Comparison of ENCODE assay signal across 20 cellular contexts in genomic region chr6:6821639-6822261, GRCh38.
DNase-seq lines count a peak whose midpoint lies in the region; ATAC-seq, FAIRE-seq and TF ChIP-seq lines count a peak whose summit lies in the region.
"Had no signal": no experiment of that assay in that cellular context is flagged by ENCODE, and none has a peak within 500 bp of the region (broad histone marks: within the 10 kb centered on the region; RNA-seq: fewer than 3 reads in every experiment).

No MANE protein-coding gene starts in this region.

- H3K27ac Mint-ChIP-seq in immature natural killer cell: no peak overlapping the region

- H3K4me2 ChIP-seq in HepG2 (ENCODE audit: low read depth, low read length): no peak overlapping the region
- H3K4me2 ChIP-seq in K562 (ENCODE audit: insufficient read depth, low read length): no peak overlapping the region

- H3K79me2 ChIP-seq in HepG2 (ENCODE audit: insufficient read depth, low read length) (no peaks in the 10 kb centered on the region), K562 (ENCODE audit: control insufficient read depth, insufficient read depth, low read length) (no peaks in the 10 kb centered on the region)

- TF ChIP-seq EP300 in HepG2 (IDR thresholded peaks at IDR 0.05; ENCODE audit: low read depth in 2 of 2, low read length in 2 of 2): no peak
- TF ChIP-seq EP300 in HepG2 (CRISPR knock-in tag; IDR thresholded peaks at IDR 0.05; ENCODE audit: borderline replicate concordance): no peak
- no peak for TF ChIP-seq EP300 in K562 (IDR thresholded peaks at IDR 0.05; ENCODE audit: low read length)

- TF ChIP-seq CTCF in HepG2 (CRISPR knock-in tag; IDR thresholded peaks at IDR 0.05) (no peak), right lobe of liver (IDR thresholded peaks at IDR 0.05) (no peak), K562 (IDR thresholded peaks at IDR 0.05 in 2 of 3, conservative IDR thresholded peaks at IDR 0.05 in 1 of 3; ENCODE audit: insufficient read depth in 2 of 3, low read depth in 1 of 3, low read length in 3 of 3) (no peak)

- DNase-seq in HepG2 (ENCODE audit: low spot score): no peak
- no peak for DNase-seq in right lobe of liver
- DNase-seq in K562 (ENCODE audit: extremely low read depth in 1 of 4, low spot score in 3 of 4): no peak
- DNase-seq in immature natural killer cell: peak in 2 of 3 donors; percentile 24 to 33
- no peak for DNase-seq in SK-N-DZ (ENCODE audit: low spot score)
- DNase-seq in MG63: no peak
- DNase-seq in NCI-H1694 treated with DMSO at 0.1 percent for 48 hours (lab: John Stamatoyannopoulos, UW): no peak
- DNase-seq in NCI-H1436 treated with DMSO at 0.1 percent for 48 hours (lab: John Stamatoyannopoulos, UW): no peak
- DNase-seq: 8988T, DMS 273 treated with DMSO at 0.1 percent for 48 hours, DND-41, MV-4-11, NCI-H1930, NCI-H226, NCI-H524, NCI-H82, OCI-M1, SJCRH30 had no signal

- in situ Hi-C loops in HepG2 (cut with HindIII; ENCODE audit: extremely low pct_ligation_motif_present, low pct_unique_long_range_greater_than_20kb): no loop called here
- in situ Hi-C loops in K562 (cut with MboI): no loop called here

- H3K36me3 ChIP-seq in HepG2 (replicated peaks in 1 of 2; ENCODE audit: control insufficient read depth in 1 of 2, insufficient read depth in 2 of 2, low read length in 2 of 2): no peaks in the 10 kb centered on the region
- no peaks in the 10 kb centered on the region for H3K36me3 ChIP-seq in right lobe of liver
- no peaks in the 10 kb centered on the region for H3K36me3 ChIP-seq in K562 (ENCODE audit: control insufficient read depth, insufficient read depth, low read length)
- no peaks in the 10 kb centered on the region for H3K36me3 ChIP-seq in MG63
- H3K36me3 ChIP-seq: HAP-1, SJCRH30 had no signal

- H3K36me3 Mint-ChIP-seq in immature natural killer cell: no peaks in the 10 kb centered on the region

- no peak overlapping the region for H3K27ac ChIP-seq in HepG2 (ENCODE audit: extremely low read length, insufficient read depth, low read length)
- H3K27ac ChIP-seq in right lobe of liver: no peak overlapping the region
- no peak overlapping the region for H3K27ac ChIP-seq in K562 (ENCODE audit: extremely low read depth, low read depth, low read length)
- H3K27ac ChIP-seq: SJCRH30 had no signal

- H3K9me3 ChIP-seq in HepG2 (ENCODE audit: low read length) (no peaks in the 10 kb centered on the region), right lobe of liver (no peaks in the 10 kb centered on the region), K562 (replicated peaks; ENCODE audit: control insufficient read depth, insufficient read depth, low read depth, low read length) (no peaks in the 10 kb centered on the region), MG63 (no peaks in the 10 kb centered on the region)
- H3K9me3 ChIP-seq: HAP-1, SJCRH30 had no signal

- H3K4me1 ChIP-seq in HepG2 (ENCODE audit: insufficient read depth, low read length) (peaks cover 9% of the 10 kb centered on the region; the same call in 1 of the 2 replicates), right lobe of liver (peaks cover 0 to 14% (median 3%) of the 10 kb centered on the region in 4 donors), K562 (replicated peaks in 1 of 2; ENCODE audit: control insufficient read depth in 2 of 2, insufficient read depth in 2 of 2, low read length in 2 of 2) (peaks cover 6 to 11% of the 10 kb centered on the region in 2 experiments; a peak in 3 of 5 replicates)
- H3K4me1 ChIP-seq: HAP-1 had no signal

- CTCF ChIA-PET in HepG2 (lab: Yijun Ruan, JAX; ENCODE audit: low intra/inter-chr PET ratio, low total read pairs) (no interaction called here), K562 (lab: Yijun Ruan, JAX; ENCODE audit: low intra/inter-chr PET ratio) (no interaction called here)

- H3K9me3 Mint-ChIP-seq in immature natural killer cell: no peaks in the 10 kb centered on the region
- H3K9me3 Mint-ChIP-seq: CD14-positive monocyte had no signal

- H3K27me3 Mint-ChIP-seq in immature natural killer cell (ENCODE audit: low read depth in 3 of 3): peaks cover 4 to 20% (median 4%) of the 10 kb centered on the region in 3 donors

- peaks cover 12 to 20% of the 10 kb centered on the region in 2 donors for H3K4me1 Mint-ChIP-seq in immature natural killer cell

- no peak overlapping the region for H2AFZ ChIP-seq in HepG2 (ENCODE audit: low read length)
- H2AFZ ChIP-seq in K562 (ENCODE audit: low read depth, low read length): no peak overlapping the region

- POLR2A ChIA-PET in HepG2 (lab: Yijun Ruan, JAX) (no interaction called here), K562 (lab: Yijun Ruan, JAX) (interaction anchor here (0.7 to 1.2 kb wide), 4 partner anchors 11 to 342 kb away, joined by 3 to 6 read pairs (median 4); no protein-coding TSS in a partner anchor)

- no peak for TF ChIP-seq POLR2A in HepG2 (IDR thresholded peaks at IDR 0.05; ENCODE audit: insufficient read depth in 1 of 2, low read depth in 2 of 2, low read length in 2 of 2)
- no peak for TF ChIP-seq POLR2A in right lobe of liver (IDR thresholded peaks at IDR 0.05)
- no peak for TF ChIP-seq POLR2A in K562 (conservative IDR thresholded peaks at IDR 0.05)

- H3K9ac ChIP-seq in HepG2 (ENCODE audit: insufficient read depth, low read depth, low read length) (no peak overlapping the region), K562 (ENCODE audit: insufficient read depth in 1 of 2, low read depth in 2 of 2, low read length in 2 of 2) (no peak overlapping the region)

- no peak overlapping the region for H3K4me3 Mint-ChIP-seq in immature natural killer cell
- H3K4me3 Mint-ChIP-seq: CD14-positive monocyte had no signal

- BruUV-seq in HepG2 (replicated peaks; lab: Mats Ljungman, UMichigan) (no TSS peak), K562 (replicated peaks; lab: Mats Ljungman, UMichigan) (no TSS peak)

- H3K27me3 ChIP-seq in HepG2 (ENCODE audit: control insufficient read depth in 1 of 2, insufficient read depth in 2 of 2, low read length in 2 of 2) (peaks cover 0 to 4% of the 10 kb centered on the region in 2 experiments; a peak in 1 of 5 replicates), right lobe of liver (no peaks in the 10 kb centered on the region), K562 (ENCODE audit: control insufficient read depth in 2 of 2, insufficient read depth in 2 of 2, low read length in 2 of 2) (peaks cover 44 to 54% of the 10 kb centered on the region in 2 experiments), MG63 (peaks cover 8% of the 10 kb centered on the region; the same call in 1 of the 2 replicates)
- H3K27me3 ChIP-seq: SJCRH30 had no signal

- intact Hi-C loops in HepG2 (cut with micrococcal nuclease; ENCODE audit: unreplicated experiment) (no loop called here), right lobe of liver (cut with DNase I) (no loop called here), K562 (cut with micrococcal nuclease) (no loop called here)

- TF ChIP-seq RAD21 in HepG2 (CRISPR knock-in tag; IDR thresholded peaks at IDR 0.05): no peak
- TF ChIP-seq RAD21 in K562 (CRISPR knock-in tag; conservative IDR thresholded peaks at IDR 0.05 in 1 of 2, IDR thresholded peaks at IDR 0.05 in 1 of 2): no peak

- ATAC-seq in HepG2 (no peak), right lobe of liver (no peak), K562 (no peak)

- H3K4me3 ChIP-seq in HepG2 (replicated peaks in 1 of 3; ENCODE audit: insufficient read depth in 1 of 3, low read depth in 2 of 3, low read length in 3 of 3) (no peak overlapping the region), right lobe of liver (no peak overlapping the region), K562 (no peak overlapping the region), MG63 (no peak overlapping the region)
- H3K4me3 ChIP-seq: HAP-1, SJCRH30 had no signal

- H4K20me1 ChIP-seq in HepG2 (ENCODE audit: insufficient read depth, low read length) (no peaks in the 10 kb centered on the region), K562 (replicated peaks; ENCODE audit: control insufficient read depth, insufficient read depth, low read length) (no peaks in the 10 kb centered on the region)

- no peaks in the 10 kb centered on the region for H3K9me1 ChIP-seq in K562 (ENCODE audit: control insufficient read depth, insufficient read depth, low read length)

- 37% methylated on average over 3 of the region's 3 CpGs for WGBS in HepG2 (ENCODE audit: low lambda C conversion rate)
- 68% methylated on average over 3 of the region's 3 CpGs for WGBS in right lobe of liver (ENCODE audit: insufficient coverage, low coverage, low lambda C conversion rate, missing lambda C conversion rate)
- WGBS in K562 (ENCODE audit: insufficient coverage, low coverage, missing lambda C conversion rate): 4% methylated on average over 3 of the region's 3 CpGs

- FAIRE-seq in HepG2 (lab: Jason Lieb, UNC) (peak; percentile 50), K562 (lab: Jason Lieb, UNC) (no peak)

TF ChIP-seq in HepG2, 621 proteins besides CTCF, POLR2A, EP300 and RAD21 (continues in another document):
- no peak for TF ChIP-seq ZNF18 (CRISPR knock-in tag; IDR thresholded peaks at IDR 0.05; ENCODE audit: insufficient replicate concordance)

TF ChIP-seq in K562, 482 proteins besides CTCF, POLR2A, EP300 and RAD21:
- TF ChIP-seq ZNF398 (CRISPR knock-in tag; IDR thresholded peaks at IDR 0.05) (no peak), RUNX1 (IDR thresholded peaks at IDR 0.05; ENCODE audit: low read depth) (no peak), KDM1A (IDR thresholded peaks at IDR 0.05) (peak; percentile 38 to 41; a peak in 2 of 4 replicates), ZNF263 (CRISPR knock-in tag; IDR thresholded peaks at IDR 0.05; ENCODE audit: borderline replicate concordance) (0 out of 2 replicates have a peak, but pooled peaks have one; percentile 37)

Comparison
In these comparisons a context has a peak if more than half of its experiments do, and no peak if none do; other contexts are left out.
1. DNase-seq: peak in immature natural killer cell (2 of 3); none in HepG2 (single experiment), right lobe of liver (0 of 3), K562 (0 of 4), SK-N-DZ (single experiment), MG63 (single experiment), NCI-H1694 treated with DMSO at 0.1 percent for 48 hours (single experiment) and NCI-H1436 treated with DMSO at 0.1 percent for 48 hours (single experiment).
2. Of the 241 proteins assayed by ChIP-seq in both HepG2 and K562: peak only in HepG2: none; only in K562: KDM1A and ZNF263; in both: none; in neither: 238; mixed calls (peak in some experiments, not most) for 1.